ENCODE assay signal across 22 cellular contexts in genomic region chr2:230321031-230321430, GRCh38. TPM values are rescaled to one million over a fixed set of nuclear protein-coding genes. Genes with fewer than 3 reads are reported as not detected.
"Had no signal": no experiment of that assay in that cellular context is flagged by ENCODE, and none has a peak within 500 bp of the region (broad histone marks: within the 10 kb centered on the region; RNA-seq: fewer than 3 reads in every experiment).

No MANE protein-coding gene starts in this region.

- H3K27ac ChIP-seq: cardiac muscle cell, dorsolateral prefrontal cortex, lower lobe of right lung, SJSA1, tibial nerve had no signal

- H3K9me3 ChIP-seq: lower lobe of right lung, SJSA1 had no signal

- H3K9me3 Mint-ChIP-seq: activated naive CD4-positive, alpha-beta T cell treated with anti-CD3 and anti-CD28 coated beads, Interleukin-2, amount 50 U/mL, for 24 hours; activated T-cell treated with anti-CD3 and anti-CD28 coated beads, Interleukin-2, amount 50 U/mL, for 4 hours had no signal

- ATAC-seq: activated T-cell treated with anti-CD3 and anti-CD28 coated beads, Interleukin-2, amount 50 U/mL, for 4 hours; left colon; lower lobe of right lung; stimulated activated naive CD8-positive, alpha-beta T cell treated with anti-CD3 and anti-CD28 coated beads, Interleukin-15, Interleukin-2, amounts not matched to agents 100 U/mL and 50 U/mL, for 24 hours had no signal

- H3K27me3 Mint-ChIP-seq: activated naive CD4-positive, alpha-beta T cell treated with anti-CD3 and anti-CD28 coated beads, Interleukin-2, amount 50 U/mL, for 24 hours had no signal

- H3K27me3 ChIP-seq: cardiac muscle cell, dorsolateral prefrontal cortex, SJSA1, tibial nerve had no signal

- DNase-seq: activated CD4-positive, alpha-beta T cell treated with anti-CD3 and anti-CD28 coated beads, Interleukin-2, amount 50 U/mL, for 4 hours; activated CD4-positive, CD25-positive, alpha-beta regulatory T cell; activated gamma-delta T cell; activated T-cell treated with anti-CD3 and anti-CD28 coated beads, Interleukin-2, amount 50 U/mL, for 4 hours; amniotic stem cell; dorsolateral prefrontal cortex; erythroblast; foreskin melanocyte; glutamatergic neuron; hypothalamus; islet precursor cell; left colon; lower lobe of right lung; retina; stimulated activated naive CD8-positive, alpha-beta T cell treated with anti-CD3 and anti-CD28 coated beads, Interleukin-15, Interleukin-2, amounts not matched to agents 100 U/mL and 50 U/mL, for 24 hours; substantia nigra; T-helper 9 cell had no signal

- H3K4me3 Mint-ChIP-seq: activated naive CD4-positive, alpha-beta T cell treated with anti-CD3 and anti-CD28 coated beads, Interleukin-2, amount 50 U/mL, for 24 hours; activated T-cell treated with anti-CD3 and anti-CD28 coated beads, Interleukin-2, amount 50 U/mL, for 4 hours; neural crest cell had no signal

- H3K4me1 Mint-ChIP-seq: neural crest cell had no signal

RNA-seq across cellular contexts. Expression of gene SP140L, which starts 6.0 kb away (rescaled TPM):
- polyA plus RNA-seq: cardiac muscle cell had no signal
